ENCODE assay signal across 17 cellular contexts in genomic region chr6:2579241-2579761, GRCh38.
DNase-seq lines count a peak whose midpoint lies in the region; TF ChIP-seq lines count a peak whose summit lies in the region.
"Had no signal": no experiment of that assay in that cellular context is flagged by ENCODE, and none has a peak within 500 bp of the region (broad histone marks: within the 10 kb centered on the region; RNA-seq: fewer than 3 reads in every experiment).

No MANE protein-coding gene starts in this region.

- 89 to 95% methylated on average over 9 to 16 of the region's 16 CpGs for WGBS in endodermal cell (ENCODE audit: insufficient coverage in 1 of 2, insufficient read length in 1 of 2), 2 experiments
- WGBS in hepatocyte (ENCODE audit: low lambda C conversion rate, missing lambda C conversion rate) = 69% methylated on average over 16 of the region's 16 CpGs
- WGBS in trophoblast cell (ENCODE audit: extremely low coverage, insufficient coverage, insufficient read length) = no CpG with 5 or more reads among the region's 16 CpGs

- H3K23ac ChIP-seq in trophoblast cell (ENCODE audit: low read length) = no peak overlapping the region

- H3K9ac ChIP-seq in endodermal cell (ENCODE audit: extremely low read depth, low read length, poor library complexity, severe bottlenecking) (no peak overlapping the region), trophoblast cell (ENCODE audit: low read length) (no peak overlapping the region)
- H3K9ac ChIP-seq: neural progenitor cell had no signal

- DNase-seq in LHCN-M2 (ENCODE audit: low read depth) (peak; percentile 1), endodermal cell (no peak), hepatocyte (ENCODE audit: low spot score) (peak; percentile 19), trophoblast cell (no peak), NCI-H1930 (lab: John Stamatoyannopoulos, UW) (no peak), Ammon's horn (ENCODE audit: low spot score) (no peak)
- DNase-seq in effector CD8-positive, alpha-beta T cell (lab: John Stamatoyannopoulos, UW) = no peak
- DNase-seq in activated T-cell treated with anti-CD3 and anti-CD28 coated beads, Interleukin-2, amount 50 U/mL, for 24 hours = no peak
- DNase-seq: activated B cell treated with CpG ODN at 0.5 μM for 24 hours; CD4-positive, alpha-beta T cell; colonic mucosa; gastrocnemius medialis; NCI-H1092; NCI-H446; stimulated activated naive CD4-positive, alpha-beta T cell treated with Interleukin-2 at 50 U/mL for 16 hours had no signal

- no peak overlapping the region for H2BK120ac ChIP-seq in trophoblast cell (ENCODE audit: insufficient read depth, low read length, poor library complexity)

- peaks cover 12% of the 10 kb centered on the region for H3K4me1 ChIP-seq in endodermal cell (ENCODE audit: control insufficient read depth, insufficient read depth, low read length)
- no peaks in the 10 kb centered on the region for H3K4me1 ChIP-seq in hepatocyte (ENCODE audit: insufficient read depth)
- peaks cover 11 to 15% of the 10 kb centered on the region in 2 experiments for H3K4me1 ChIP-seq in trophoblast cell (ENCODE audit: control insufficient read depth in 1 of 2, insufficient read depth in 2 of 2, low read length in 2 of 2)
- H3K4me1 ChIP-seq: colonic mucosa, gastrocnemius medialis, neural progenitor cell had no signal

- H4K8ac ChIP-seq in trophoblast cell (ENCODE audit: low read depth, low read length) = no peak overlapping the region

- H3K9me3 ChIP-seq in endodermal cell (ENCODE audit: control insufficient read depth, low read length) = peaks cover 6% of the 10 kb centered on the region
- no peaks in the 10 kb centered on the region for H3K9me3 ChIP-seq in hepatocyte (ENCODE audit: low read depth)
- no peaks in the 10 kb centered on the region for H3K9me3 ChIP-seq in trophoblast cell (ENCODE audit: insufficient read depth, low read depth, low read length)
- H3K9me3 ChIP-seq: colonic mucosa, gastrocnemius medialis had no signal

- H3K14ac ChIP-seq in trophoblast cell (ENCODE audit: low read length) = no peak overlapping the region

- peak overlapping the region; percentile 35 for H3K27ac ChIP-seq in endodermal cell (ENCODE audit: low read depth, low read length)
- no peak overlapping the region for H3K27ac ChIP-seq in hepatocyte
- H3K27ac ChIP-seq in trophoblast cell (ENCODE audit: low read depth, low read length) = peak overlapping the region; percentile 45
- H3K27ac ChIP-seq: colonic mucosa, gastrocnemius medialis, neural progenitor cell had no signal

- H3K36me3 ChIP-seq in endodermal cell (ENCODE audit: control insufficient read depth, insufficient read depth, low read length) = no peaks in the 10 kb centered on the region
- H3K36me3 ChIP-seq in hepatocyte (replicated peaks; ENCODE audit: insufficient read depth, low read depth) = no peaks in the 10 kb centered on the region
- H3K36me3 ChIP-seq in trophoblast cell (ENCODE audit: control insufficient read depth in 1 of 2, insufficient read depth in 2 of 2, low read length in 2 of 2) = peaks cover 0 to 2% of the 10 kb centered on the region in 2 experiments
- H3K36me3 ChIP-seq: colonic mucosa, gastrocnemius medialis, neural progenitor cell had no signal

- no peak overlapping the region for H3K4me3 ChIP-seq in endodermal cell (ENCODE audit: low read length)
- H3K4me3 ChIP-seq in hepatocyte = no peak overlapping the region
- H3K4me3 ChIP-seq in trophoblast cell (ENCODE audit: low read depth, low read length) = no peak overlapping the region
- H3K4me3 ChIP-seq: colonic mucosa, gastrocnemius medialis, neural progenitor cell had no signal

- H4K20me1 ChIP-seq in hepatocyte (ENCODE audit: insufficient read depth, poor library complexity, severe bottlenecking) = no peaks in the 10 kb centered on the region

- H3K27me3 Mint-ChIP-seq in endodermal cell (ENCODE audit: insufficient read depth) = no peaks in the 10 kb centered on the region
- peaks cover 61% of the 10 kb centered on the region for H3K27me3 Mint-ChIP-seq in activated T-cell treated with anti-CD3 and anti-CD28 coated beads, Interleukin-2, amount 50 U/mL, for 24 hours

- H3K4me1 Mint-ChIP-seq in endodermal cell = peaks cover 19% of the 10 kb centered on the region
- H3K4me1 Mint-ChIP-seq in activated T-cell treated with anti-CD3 and anti-CD28 coated beads, Interleukin-2, amount 50 U/mL, for 24 hours (ENCODE audit: low read depth) = no peaks in the 10 kb centered on the region
- H3K4me1 Mint-ChIP-seq: activated B cell treated with CpG ODN at 0.5 μM for 24 hours had no signal

- no peak overlapping the region for H3K27ac Mint-ChIP-seq in endodermal cell
- no peak overlapping the region for H3K27ac Mint-ChIP-seq in activated T-cell treated with anti-CD3 and anti-CD28 coated beads, Interleukin-2, amount 50 U/mL, for 24 hours
- H3K27ac Mint-ChIP-seq: activated B cell treated with CpG ODN at 0.5 μM for 24 hours; activated naive CD8-positive, alpha-beta T cell; CD4-positive, alpha-beta T cell; neural progenitor cell had no signal

- H2AK5ac ChIP-seq in trophoblast cell (ENCODE audit: low read length) = no peak overlapping the region

- no peak overlapping the region for H3K4me3 Mint-ChIP-seq in endodermal cell
- H3K4me3 Mint-ChIP-seq in activated T-cell treated with anti-CD3 and anti-CD28 coated beads, Interleukin-2, amount 50 U/mL, for 24 hours = no peak overlapping the region
- H3K4me3 Mint-ChIP-seq: activated B cell treated with CpG ODN at 0.5 μM for 24 hours; activated naive CD8-positive, alpha-beta T cell; CD4-positive, alpha-beta T cell; neural progenitor cell had no signal

- H2BK12ac ChIP-seq in trophoblast cell (ENCODE audit: low read length) = no peak overlapping the region

- TF ChIP-seq CTCF in endodermal cell (conservative IDR thresholded peaks at IDR 0.05) = no peak
- TF ChIP-seq CTCF in hepatocyte (IDR thresholded peaks at IDR 0.05; ENCODE audit: poor library complexity) = no peak

- peak overlapping the region; percentile 41 for H4K91ac ChIP-seq in trophoblast cell (ENCODE audit: low read depth, low read length)

- no peaks in the 10 kb centered on the region for H3K36me3 Mint-ChIP-seq in endodermal cell (ENCODE audit: low read depth)
- no peaks in the 10 kb centered on the region for H3K36me3 Mint-ChIP-seq in activated T-cell treated with anti-CD3 and anti-CD28 coated beads, Interleukin-2, amount 50 U/mL, for 24 hours (ENCODE audit: low read depth)
- H3K36me3 Mint-ChIP-seq: neural progenitor cell had no signal

- H3K4me2 ChIP-seq in hepatocyte (no peak overlapping the region), trophoblast cell (ENCODE audit: low read length) (no peak overlapping the region)
- H3K4me2 ChIP-seq: neural progenitor cell had no signal

- H3K18ac ChIP-seq in trophoblast cell (ENCODE audit: low read length) = no peak overlapping the region

- no peaks in the 10 kb centered on the region for H3K9me2 ChIP-seq in hepatocyte (replicated peaks; ENCODE audit: insufficient read depth)

- H3K79me2 ChIP-seq in hepatocyte = no peaks in the 10 kb centered on the region
- no peaks in the 10 kb centered on the region for H3K79me2 ChIP-seq in trophoblast cell (ENCODE audit: control insufficient read depth, insufficient read depth, low read length, poor library complexity)

- no peak overlapping the region for H2AFZ ChIP-seq in hepatocyte
- peak overlapping the region; percentile 17 for H2AFZ ChIP-seq in trophoblast cell (ENCODE audit: insufficient read depth, low read length, poor library complexity)
- H2AFZ ChIP-seq: neural progenitor cell had no signal

- H3K79me1 ChIP-seq in trophoblast cell (ENCODE audit: low read length) = peaks cover 2% of the 10 kb centered on the region

- H4K12ac ChIP-seq in trophoblast cell (ENCODE audit: low read depth, low read length) = no peak overlapping the region

- H2BK5ac ChIP-seq in trophoblast cell (ENCODE audit: low read depth, low read length, poor library complexity) = no peak overlapping the region

- H3K9me3 Mint-ChIP-seq in endodermal cell = peaks cover 15% of the 10 kb centered on the region
- H3K9me3 Mint-ChIP-seq in activated T-cell treated with anti-CD3 and anti-CD28 coated beads, Interleukin-2, amount 50 U/mL, for 24 hours = peaks cover 9% of the 10 kb centered on the region

- H3K27me3 ChIP-seq in endodermal cell (ENCODE audit: control insufficient read depth, insufficient read depth, low read length, poor library complexity, severe bottlenecking) (no peaks in the 10 kb centered on the region), hepatocyte (no peaks in the 10 kb centered on the region), trophoblast cell (ENCODE audit: insufficient read depth, low read length) (no peaks in the 10 kb centered on the region)
- H3K27me3 ChIP-seq: colonic mucosa, gastrocnemius medialis, neural progenitor cell had no signal

- no peak overlapping the region for H3K4ac ChIP-seq in trophoblast cell (ENCODE audit: low read depth, low read length)

Comparison
In these comparisons a context has a peak if more than half of its experiments do, and no peak if none do; other contexts are left out.
1. DNase-seq: peak in LHCN-M2 (single experiment) and hepatocyte (single experiment); none in endodermal cell (single experiment), trophoblast cell (0 of 2), NCI-H1930 (0 of 2), effector CD8-positive, alpha-beta T cell (single experiment), Ammon's horn (single experiment) and activated T-cell treated with anti-CD3 and anti-CD28 coated beads, Interleukin-2, amount 50 U/mL, for 24 hours (single experiment).